25 cellular contexts compared by ENCODE assay signal in the genomic region with DNA sequence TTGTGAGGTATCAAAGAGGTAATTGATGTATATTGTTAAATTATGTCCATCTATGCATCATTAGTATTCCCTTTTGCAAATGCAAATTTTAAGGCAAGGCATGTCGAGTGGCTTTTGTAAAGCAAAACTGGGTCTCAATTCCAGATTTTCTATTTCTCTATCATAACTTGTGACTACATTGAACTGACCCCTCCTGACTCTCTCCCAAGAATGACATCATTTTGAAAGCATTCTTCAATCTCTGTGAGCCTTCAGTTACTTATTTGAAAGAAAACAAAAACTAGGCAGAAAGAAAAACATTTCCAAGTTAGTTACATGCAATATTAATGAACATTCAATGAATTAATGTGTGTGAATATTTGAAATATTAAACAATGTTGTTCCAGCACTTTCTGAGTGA.
DNase-seq lines count a peak whose midpoint lies in the region; ATAC-seq and TF ChIP-seq lines count a peak whose summit lies in the region.
"Had no signal": no experiment of that assay in that cellular context is flagged by ENCODE, and none has a peak within 500 bp of the region (broad histone marks: within the 10 kb centered on the region; RNA-seq: fewer than 3 reads in every experiment).

No MANE protein-coding gene starts in this region.

- no peak for ATAC-seq in HG03196 (IDR thresholded peaks at IDR 0.05; ENCODE audit: unreplicated experiment)
- ATAC-seq: activated T-cell treated with anti-CD3 and anti-CD28 coated beads, Interleukin-2, amount 50 U/mL, for 4 hours; mucosa of descending colon; sciatic nerve; WTC11 had no signal

- DNase-seq in astrocyte of the hippocampus (ENCODE audit: low read depth, low spot score) (peak; percentile 57), fibroblast of pulmonary artery (ENCODE audit: low read depth) (peak; percentile 33), myocyte (ENCODE audit: low read depth) (peak; percentile 36), smooth muscle cell of the brain vasculature (ENCODE audit: low read depth, low spot score) (peak; percentile 32), MV-4-11 (lab: John Stamatoyannopoulos, UW) (no peak), GM03348 (ENCODE audit: low spot score) (no peak)
- DNase-seq: activated CD4-positive, alpha-beta T cell treated with anti-CD3 and anti-CD28 coated beads, Interleukin-2, amount 50 U/mL, for 1 hour; activated naive CD4-positive, alpha-beta T cell treated with Interleukin-2 at 50 U/mL for 16 hours; activated T-cell treated with anti-CD3 and anti-CD28 coated beads, Interleukin-2, amount 50 U/mL, for 4 hours; colonic mucosa; DMS153; effector memory CD4-positive, alpha-beta T cell; esophagus squamous epithelium; mucosa of descending colon; NCI-H1048; NCI-H187 treated with DMSO at 0.1 percent for 48 hours; NCI-H526 treated with DMSO at 0.1 percent for 48 hours; Peyer's patch; posterior cingulate gyrus; SIG-M5; thyroid gland had no signal

- TF ChIP-seq CTCF in fibroblast of pulmonary artery (IDR thresholded peaks at IDR 0.05; ENCODE audit: low read length, missing control alignments) = no peak

- H3K4me3 ChIP-seq in fibroblast of pulmonary artery (replicated peaks; ENCODE audit: low read depth, low read length) = no peak overlapping the region
- H3K4me3 ChIP-seq: breast epithelium, colonic mucosa, esophagus squamous epithelium, mucosa of descending colon, Peyer's patch, thyroid gland had no signal

Comparison
In these comparisons a context has a peak if more than half of its experiments do, and no peak if none do; other contexts are left out.
1. DNase-seq: peak in astrocyte of the hippocampus (single experiment), fibroblast of pulmonary artery (single experiment), myocyte (single experiment) and smooth muscle cell of the brain vasculature (single experiment); none in MV-4-11 (single experiment) and GM03348 (single experiment).